Comparison of ENCODE assay signal across 24 cellular contexts in genomic region chr13:42654760-42655159, GRCh38.
"Had no signal": no experiment of that assay in that cellular context is flagged by ENCODE, and none has a peak within 500 bp of the region (broad histone marks: within the 10 kb centered on the region; RNA-seq: fewer than 3 reads in every experiment).

No MANE protein-coding gene starts in this region.

- H3K9me3 ChIP-seq: adrenal gland, colonic mucosa, gastroesophageal sphincter, heart left ventricle, sigmoid colon, suprapubic skin, tibial nerve had no signal

- H3K4me3 Mint-ChIP-seq: activated CD4-positive, alpha-beta T cell treated with anti-CD3 and anti-CD28 coated beads, Interleukin-2, amount 10 ng/mL, durations not matched to agents 7 days and 5 days; activated CD8-positive, alpha-beta T cell treated with anti-CD3 and anti-CD28 coated beads, Interleukin-2, amount 10 ng/mL, durations not matched to agents 7 days and 5 days; central memory CD8-positive, alpha-beta T cell; naive B cell; neural crest cell; stimulated activated naive CD8-positive, alpha-beta T cell treated with anti-CD3 and anti-CD28 coated beads, Interleukin-15, amount 100 ng/mL, for 72 hours had no signal

- H3K36me3 Mint-ChIP-seq: activated naive CD4-positive, alpha-beta T cell treated with anti-CD3 and anti-CD28 coated beads, Interleukin-2, amount 50 U/mL, for 72 hours; naive B cell had no signal

- H3K4me1 Mint-ChIP-seq: activated CD4-positive, alpha-beta T cell treated with anti-CD3 and anti-CD28 coated beads, Interleukin-2, amount 10 ng/mL, durations not matched to agents 7 days and 5 days; central memory CD8-positive, alpha-beta T cell; stimulated activated naive CD8-positive, alpha-beta T cell treated with anti-CD3 and anti-CD28 coated beads, Interleukin-15, amount 100 ng/mL, for 72 hours had no signal

- H3K4me3 ChIP-seq: adrenal gland, colonic mucosa, gastroesophageal sphincter, heart left ventricle, sigmoid colon, suprapubic skin, tibial nerve had no signal

- DNase-seq: activated CD4-positive, alpha-beta T cell treated with anti-CD3 and anti-CD28 coated beads, Interleukin-2, amount 10 ng/mL, durations not matched to agents 7 days and 5 days; activated CD4-positive, CD25-positive, alpha-beta regulatory T cell treated with anti-CD3 and anti-CD28 coated beads, Interleukin-2, amount 50 U/mL, for 72 hours; activated CD8-positive, alpha-beta T cell treated with anti-CD3 and anti-CD28 coated beads, Interleukin-2, amount 10 ng/mL, durations not matched to agents 7 days and 5 days; activated gamma-delta T cell treated with Interleukin-2 at 50 U/mL for 16 hours; adrenal gland; colonic mucosa; heart left ventricle; islet precursor cell; left cardiac atrium; mesendoderm; naive B cell; sigmoid colon; stimulated activated CD4-positive, alpha-beta T cell treated with anti-CD3 and anti-CD28 coated beads, Interleukin-12 subunit alpha, Interleukin-12 subunit beta, amount 100 ng/mL, for 4 hours; stimulated activated CD4-positive, alpha-beta T cell treated with anti-CD3 and anti-CD28 coated beads, Interleukin-4, amount 100 ng/mL, for 4 hours; stimulated activated naive CD8-positive, alpha-beta T cell treated with anti-CD3 and anti-CD28 coated beads, Interleukin-15, amount 100 ng/mL, for 72 hours; T-helper 1 cell; WERI-Rb-1 had no signal

- H3K27ac Mint-ChIP-seq: activated CD4-positive, alpha-beta T cell treated with anti-CD3 and anti-CD28 coated beads, Interleukin-2, amount 10 ng/mL, durations not matched to agents 7 days and 5 days; activated CD8-positive, alpha-beta T cell treated with anti-CD3 and anti-CD28 coated beads, Interleukin-2, amount 10 ng/mL, durations not matched to agents 7 days and 5 days; activated naive CD4-positive, alpha-beta T cell treated with anti-CD3 and anti-CD28 coated beads, Interleukin-2, amount 50 U/mL, for 72 hours; naive B cell; stimulated activated naive CD8-positive, alpha-beta T cell treated with anti-CD3 and anti-CD28 coated beads, Interleukin-15, amount 100 ng/mL, for 72 hours had no signal

- ATAC-seq: activated CD8-positive, alpha-beta T cell treated with anti-CD3 and anti-CD28 coated beads, Interleukin-2, amount 10 ng/mL, durations not matched to agents 7 days and 5 days; activated naive CD4-positive, alpha-beta T cell treated with anti-CD3 and anti-CD28 coated beads, Interleukin-2, amount 50 U/mL, for 72 hours; gastroesophageal sphincter; heart left ventricle; left cardiac atrium; stimulated activated naive CD8-positive, alpha-beta T cell treated with anti-CD3 and anti-CD28 coated beads, Interleukin-15, amount 100 ng/mL, for 72 hours had no signal

- H3K9me3 Mint-ChIP-seq: activated CD4-positive, alpha-beta T cell treated with anti-CD3 and anti-CD28 coated beads, Interleukin-2, amount 10 ng/mL, durations not matched to agents 7 days and 5 days; activated naive CD4-positive, alpha-beta T cell treated with anti-CD3 and anti-CD28 coated beads, Interleukin-2, amount 50 U/mL, for 72 hours; central memory CD8-positive, alpha-beta T cell; neural crest cell; stimulated activated naive CD8-positive, alpha-beta T cell treated with anti-CD3 and anti-CD28 coated beads, Interleukin-15, amount 100 ng/mL, for 72 hours had no signal

- H3K27ac ChIP-seq: adrenal gland, colonic mucosa, epithelial cell of prostate, gastroesophageal sphincter, heart left ventricle, sigmoid colon, suprapubic skin, tibial nerve, WERI-Rb-1 had no signal

- H3K36me3 ChIP-seq: adrenal gland, colonic mucosa, gastroesophageal sphincter, heart left ventricle, sigmoid colon, suprapubic skin, tibial nerve, WERI-Rb-1 had no signal

- H3K4me1 ChIP-seq: adrenal gland, colonic mucosa, gastroesophageal sphincter, heart left ventricle, sigmoid colon, suprapubic skin, tibial nerve had no signal
